Comparison of ENCODE assay signal across 8 cellular contexts in the genomic region with DNA sequence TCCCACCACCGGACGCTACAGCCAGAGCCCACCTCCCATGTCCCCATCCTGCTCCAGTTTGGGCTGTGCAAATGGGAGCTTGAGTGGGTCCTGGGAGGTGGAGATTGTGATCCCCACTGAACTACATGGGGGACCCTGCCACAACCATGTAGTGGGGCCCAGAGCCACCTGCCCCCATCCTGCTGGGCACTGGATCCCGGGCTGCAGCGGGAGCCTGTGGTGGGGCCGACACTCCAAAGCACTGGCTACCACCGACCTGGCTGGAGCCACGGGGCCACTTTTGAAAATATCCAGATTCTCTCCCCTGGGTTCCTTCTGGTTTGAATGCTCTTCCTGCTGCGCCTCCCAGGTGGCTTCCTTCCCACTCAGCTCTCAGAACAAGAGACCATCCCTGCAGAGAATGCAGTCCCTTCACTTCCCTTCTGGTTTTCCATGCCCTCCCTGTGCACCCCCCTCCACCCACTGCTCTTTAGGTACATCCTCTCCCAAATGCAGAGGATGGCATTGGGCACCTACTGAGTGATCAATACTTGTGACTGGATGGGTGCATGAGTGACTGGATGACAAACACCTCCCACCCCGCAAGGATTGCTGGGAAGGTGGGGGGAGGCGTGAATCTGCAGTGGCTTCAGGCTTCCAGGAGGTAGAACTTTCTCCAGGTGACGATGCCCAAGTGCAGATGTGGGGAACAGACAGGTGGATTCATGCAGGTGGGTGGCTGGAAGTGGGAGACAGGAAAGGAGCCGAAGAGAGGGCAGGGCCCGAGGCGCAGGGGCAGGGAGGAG. TPM values are rescaled to one million over a fixed set of nuclear protein-coding genes. Genes with fewer than 3 reads are reported as not detected.
A peak's percentile ranks its signal among the peaks of the same experiment; 100 is the strongest.
DNase-seq lines count a peak whose midpoint lies in the region; ATAC-seq and TF ChIP-seq lines count a peak whose summit lies in the region.

No MANE protein-coding gene starts in this region.

- peaks cover 4% of the 10 kb centered on the region for H3K4me1 ChIP-seq in ovary (ENCODE audit: insufficient read depth)

- H3K36me3 Mint-ChIP-seq in activated CD4-positive, alpha-beta T cell treated with anti-CD3 and anti-CD28 coated beads, Interleukin-2, amount 10 ng/mL, durations not matched to agents 24 days and 14 days (ENCODE audit: low read depth): peaks cover 3% of the 10 kb centered on the region
- H3K36me3 Mint-ChIP-seq in T-cell: no peaks in the 10 kb centered on the region
- H3K36me3 Mint-ChIP-seq in stimulated activated memory B cell treated with anti-CD40 and anti-IgM and Interleukin-4, amounts not matched to agents 10 μg/mL and 1 μg/mL and 100 μg/mL, for 72 hours: no peaks in the 10 kb centered on the region

- TF ChIP-seq EP300 in ovary (IDR thresholded peaks at IDR 0.05): no peak

- H3K36me3 ChIP-seq in ovary: no peaks in the 10 kb centered on the region

- no peak overlapping the region for H3K27ac ChIP-seq in ovary

- 71 to 78% (median 72%) methylated on average over 14 of the region's 14 CpGs for WGBS in ovary, 3 donors

- CTCF ChIA-PET in T-cell (lab: Charles Lee): no interaction called here

- H3K27me3 Mint-ChIP-seq in activated CD4-positive, alpha-beta T cell treated with anti-CD3 and anti-CD28 coated beads, Interleukin-2, amount 10 ng/mL, durations not matched to agents 24 days and 14 days: peaks cover 2% of the 10 kb centered on the region
- no peaks in the 10 kb centered on the region for H3K27me3 Mint-ChIP-seq in T-cell
- H3K27me3 Mint-ChIP-seq in stimulated activated memory B cell treated with anti-CD40 and anti-IgM and Interleukin-4, amounts not matched to agents 10 μg/mL and 1 μg/mL and 100 μg/mL, for 72 hours: no peaks in the 10 kb centered on the region

- ATAC-seq in T-cell (replicated peaks in 1 of 4): no peak
- no peak for ATAC-seq in stimulated activated memory B cell treated with anti-CD40 and anti-IgM and Interleukin-4, amounts not matched to agents 10 μg/mL and 1 μg/mL and 100 μg/mL, for 72 hours

- TF ChIP-seq POLR2A in ovary (IDR thresholded peaks at IDR 0.05): no peak

- no peaks in the 10 kb centered on the region for H3K9me3 Mint-ChIP-seq in activated CD4-positive, alpha-beta T cell treated with anti-CD3 and anti-CD28 coated beads, Interleukin-2, amount 10 ng/mL, durations not matched to agents 24 days and 14 days
- no peaks in the 10 kb centered on the region for H3K9me3 Mint-ChIP-seq in T-cell
- no peaks in the 10 kb centered on the region for H3K9me3 Mint-ChIP-seq in stimulated activated memory B cell treated with anti-CD40 and anti-IgM and Interleukin-4, amounts not matched to agents 10 μg/mL and 1 μg/mL and 100 μg/mL, for 72 hours

- H3K27ac Mint-ChIP-seq in activated CD4-positive, alpha-beta T cell treated with anti-CD3 and anti-CD28 coated beads, Interleukin-2, amount 10 ng/mL, durations not matched to agents 24 days and 14 days: peak overlapping the region; percentile 87
- H3K27ac Mint-ChIP-seq in T-cell: peak overlapping the region; percentile 78 to 82
- H3K27ac Mint-ChIP-seq in stimulated activated memory B cell treated with anti-CD40 and anti-IgM and Interleukin-4, amounts not matched to agents 10 μg/mL and 1 μg/mL and 100 μg/mL, for 72 hours: peak overlapping the region; percentile 70

- H3K4me3 ChIP-seq in ovary: no peak overlapping the region

- no peak for TF ChIP-seq CTCF in ovary (IDR thresholded peaks at IDR 0.05)

- no peaks in the 10 kb centered on the region for H3K27me3 ChIP-seq in ovary

- intact Hi-C loops in activated CD4-positive, alpha-beta T cell treated with anti-CD3 and anti-CD28 coated beads, Interleukin-2, amount 10 ng/mL, durations not matched to agents 24 days and 14 days (cut with micrococcal nuclease): loop anchor here (1.0 to 5.0 kb wide), 2 partner anchors 26 to 203 kb away; a partner anchor contains a TSS
- intact Hi-C loops in head of caudate nucleus (cut with DNase I): no loop called here
- intact Hi-C loops in ovary (cut with DNase I): loop anchor here in 1 of 4 donors (10.0 kb wide), 1 partner anchor 200 kb away; no protein-coding TSS in a partner anchor

- POLR2A ChIA-PET in T-cell (lab: Charles Lee): no interaction called here

- H3K4me1 Mint-ChIP-seq in activated CD4-positive, alpha-beta T cell treated with anti-CD3 and anti-CD28 coated beads, Interleukin-2, amount 10 ng/mL, durations not matched to agents 24 days and 14 days: peaks cover 22% of the 10 kb centered on the region
- peaks cover 19 to 37% (median 25%) of the 10 kb centered on the region in 3 donors for H3K4me1 Mint-ChIP-seq in T-cell
- peaks cover 65% of the 10 kb centered on the region for H3K4me1 Mint-ChIP-seq in stimulated activated memory B cell treated with anti-CD40 and anti-IgM and Interleukin-4, amounts not matched to agents 10 μg/mL and 1 μg/mL and 100 μg/mL, for 72 hours

- DNase-seq in activated CD4-positive, alpha-beta T cell treated with anti-CD3 and anti-CD28 coated beads, Interleukin-2, amount 10 ng/mL, durations not matched to agents 24 days and 14 days: no peak
- no peak for DNase-seq in activated CD4-positive, alpha-beta T cell treated with anti-CD3 and anti-CD28 coated beads, Interleukin-2, amount 50 U/mL, for 4 hours
- no peak for DNase-seq in T-cell
- peak; percentile 49 to 92 (median 80) for DNase-seq in head of caudate nucleus
- DNase-seq in ovary: no peak
- no peak for DNase-seq in GF-D8 (lab: John Stamatoyannopoulos, UW)
- no peak for DNase-seq in NCI-H1694 (lab: John Stamatoyannopoulos, UW)

- peak overlapping the region; percentile 89 for H3K4me3 Mint-ChIP-seq in activated CD4-positive, alpha-beta T cell treated with anti-CD3 and anti-CD28 coated beads, Interleukin-2, amount 10 ng/mL, durations not matched to agents 24 days and 14 days
- H3K4me3 Mint-ChIP-seq in T-cell: peak overlapping the region; percentile 82 to 84 (median 83)
- peak overlapping the region; percentile 91 for H3K4me3 Mint-ChIP-seq in stimulated activated memory B cell treated with anti-CD40 and anti-IgM and Interleukin-4, amounts not matched to agents 10 μg/mL and 1 μg/mL and 100 μg/mL, for 72 hours

- no peaks in the 10 kb centered on the region for H3K9me3 ChIP-seq in ovary

RNA-seq across cellular contexts. Expression of a gene that starts 0.8 kb away (rescaled TPM):
- 13.8 and 15.6 TPM in 2 replicates for total RNA-seq in activated CD4-positive, alpha-beta T cell treated with anti-CD3 and anti-CD28 coated beads, Interleukin-2, amount 10 ng/mL, durations not matched to agents 24 days and 14 days
- total RNA-seq in T-cell (10 to 100 TPM; 16.7 to 38.6 (median 27.8) TPM), ovary (10 to 100 TPM in 6 of 7 donors, 1 to 10 TPM in 1; 9.0 to 39.6 (median 14.2) TPM)
- 10 to 100 TPM in 1 of 2 donors, 1 to 10 TPM in 1; 9.6 to 11.1 TPM for polyA plus RNA-seq in ovary

RNA-seq across cellular contexts. Expression of a gene that starts 5.4 kb away (rescaled TPM):
- not detected in 2 replicates for total RNA-seq in activated CD4-positive, alpha-beta T cell treated with anti-CD3 and anti-CD28 coated beads, Interleukin-2, amount 10 ng/mL, durations not matched to agents 24 days and 14 days
- total RNA-seq in T-cell (under 1 TPM; 0.20 to 0.53 (median 0.25) TPM), ovary (10 to 100 TPM in 3 of 7 donors, 1 to 10 TPM in 4; 1.8 to 65.3 (median 8.9) TPM)
- polyA plus RNA-seq in ovary: 1 to 10 TPM; 3.9 to 4.7 TPM

RNA-seq across cellular contexts. Expression of a gene that starts 25.7 kb away (rescaled TPM):
- 153 and 159 TPM in 2 replicates for total RNA-seq in activated CD4-positive, alpha-beta T cell treated with anti-CD3 and anti-CD28 coated beads, Interleukin-2, amount 10 ng/mL, durations not matched to agents 24 days and 14 days
- 100 to 1,000 TPM in 2 of 5 donors, 10 to 100 TPM in 3; 76.9 to 102 (median 91.1) TPM for total RNA-seq in T-cell
- total RNA-seq in ovary: 100 to 1,000 TPM in 5 of 7 donors, 10 to 100 TPM in 2; 95.6 to 163 (median 107) TPM
- polyA plus RNA-seq in ovary: 10 to 100 TPM; 15.3 to 80.1 TPM

RNA-seq across cellular contexts. Expression of a gene that starts 34.1 kb away (rescaled TPM):
- 141 and 149 TPM in 2 replicates for total RNA-seq in activated CD4-positive, alpha-beta T cell treated with anti-CD3 and anti-CD28 coated beads, Interleukin-2, amount 10 ng/mL, durations not matched to agents 24 days and 14 days
- total RNA-seq in T-cell (100 to 1,000 TPM; 184 to 292 (median 246) TPM), ovary (100 to 1,000 TPM in 2 of 7 donors, 10 to 100 TPM in 5; 55.8 to 109 (median 78.6) TPM)
- 10 to 100 TPM in 1 of 2 donors, 1 to 10 TPM in 1; 2.2 to 77.4 TPM for polyA plus RNA-seq in ovary

Comparison
In these comparisons a context has a peak if more than half of its experiments do, and no peak if none do; other contexts are left out.
1. DNase-seq: peak in head of caudate nucleus (42 of 42); none in activated CD4-positive, alpha-beta T cell treated with anti-CD3 and anti-CD28 coated beads, Interleukin-2, amount 10 ng/mL, durations not matched to agents 24 days and 14 days (single experiment), activated CD4-positive, alpha-beta T cell treated with anti-CD3 and anti-CD28 coated beads, Interleukin-2, amount 50 U/mL, for 4 hours (0 of 2), T-cell (0 of 34), ovary (0 of 5), GF-D8 (single experiment) and NCI-H1694 (single experiment).
2. Peak in every context shown above with its lines, with median percentiles within 50 percentile points of each other: H3K27ac Mint-ChIP-seq and H3K4me3 Mint-ChIP-seq.